Comparison of ENCODE assay signal across 8 cellular contexts in the genomic region with DNA sequence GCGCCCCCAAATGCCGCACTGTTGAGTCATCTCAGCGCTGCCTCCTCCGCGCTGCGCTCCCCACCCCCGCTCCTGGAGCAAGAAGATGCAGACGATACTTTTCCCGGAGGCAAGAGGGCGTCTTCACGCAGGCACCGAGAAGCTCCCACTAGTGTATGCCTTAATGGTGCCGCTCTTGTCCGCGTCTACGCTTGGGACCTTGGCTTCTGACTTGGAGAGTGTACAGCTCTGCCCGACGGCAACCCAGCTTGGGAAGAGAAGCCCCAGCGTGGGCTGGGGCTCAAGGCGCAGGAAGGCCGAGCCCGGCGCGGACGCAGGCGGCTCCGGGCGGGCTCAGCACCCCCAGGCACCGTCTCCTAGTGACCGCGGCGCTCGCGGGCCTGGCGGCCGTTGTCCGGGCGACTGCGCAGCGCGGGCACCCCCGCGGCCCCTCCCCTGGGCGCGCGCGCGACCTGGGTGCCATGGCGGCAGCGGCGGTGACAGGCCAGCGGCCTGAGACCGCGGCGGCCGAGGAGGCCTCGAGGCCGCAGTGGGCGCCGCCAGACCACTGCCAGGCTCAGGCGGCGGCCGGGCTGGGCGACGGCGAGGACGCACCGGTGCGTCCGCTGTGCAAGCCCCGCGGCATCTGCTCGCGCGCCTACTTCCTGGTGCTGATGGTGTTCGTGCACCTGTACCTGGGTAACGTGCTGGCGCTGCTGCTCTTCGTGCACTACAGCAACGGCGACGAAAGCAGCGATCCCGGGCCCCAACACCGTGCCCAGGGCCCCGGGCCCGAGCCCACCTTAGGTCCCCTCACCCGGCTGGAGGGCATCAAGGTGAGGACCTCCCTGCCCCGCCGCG. TPM values are rescaled to one million over a fixed set of nuclear protein-coding genes. Genes with fewer than 3 reads are reported as not detected.
DNase-seq lines count a peak whose midpoint lies in the region; ATAC-seq and TF ChIP-seq lines count a peak whose summit lies in the region.

A gene with protein sequence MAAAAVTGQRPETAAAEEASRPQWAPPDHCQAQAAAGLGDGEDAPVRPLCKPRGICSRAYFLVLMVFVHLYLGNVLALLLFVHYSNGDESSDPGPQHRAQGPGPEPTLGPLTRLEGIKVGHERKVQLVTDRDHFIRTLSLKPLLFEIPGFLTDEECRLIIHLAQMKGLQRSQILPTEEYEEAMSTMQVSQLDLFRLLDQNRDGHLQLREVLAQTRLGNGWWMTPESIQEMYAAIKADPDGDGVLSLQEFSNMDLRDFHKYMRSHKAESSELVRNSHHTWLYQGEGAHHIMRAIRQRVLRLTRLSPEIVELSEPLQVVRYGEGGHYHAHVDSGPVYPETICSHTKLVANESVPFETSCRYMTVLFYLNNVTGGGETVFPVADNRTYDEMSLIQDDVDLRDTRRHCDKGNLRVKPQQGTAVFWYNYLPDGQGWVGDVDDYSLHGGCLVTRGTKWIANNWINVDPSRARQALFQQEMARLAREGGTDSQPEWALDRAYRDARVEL (plus strand): TSS at position 446 of the 840 bp plus-strand sequence. CDS start 16 bp downstream, at position 462.

- no peaks in the 10 kb centered on the region for H3K27me3 ChIP-seq in kidney epithelial cell (ENCODE audit: control insufficient read depth, insufficient read depth, low read length)

- DNase-seq in NCI-H2227 treated with DMSO at 0.1 percent for 48 hours (lab: John Stamatoyannopoulos, UW): peak; percentile 51
- peak; percentile 67 to 75 for DNase-seq in activated CD4-positive, alpha-beta T cell treated with anti-CD3 and anti-CD28 coated beads for 24 hours (ENCODE audit: low read depth in 2 of 2)
- peak; percentile 0 to 72 for DNase-seq in cerebellar nuclear complex (lab: John Stamatoyannopoulos, UW)
- peak; percentile 65 for DNase-seq in kidney epithelial cell (ENCODE audit: low read depth)
- peak; percentile 60 to 77 for DNase-seq in stimulated activated CD4-positive, alpha-beta T cell treated with anti-CD3 and anti-CD28 coated beads, Interleukin-15, amount 100 ng/mL, for 48 hours (ENCODE audit: low read depth in 2 of 2)
- no peak for DNase-seq in HuH-7 (ENCODE audit: low spot score)

- H3K4me3 ChIP-seq in kidney epithelial cell (ENCODE audit: low read depth, low read length): peak within 1 kb of the TSS; percentile 94

- TF ChIP-seq CTCF in GM12874 (IDR thresholded peaks at IDR 0.05; ENCODE audit: insufficient read depth, low read depth, low read length) (peak; percentile 23; the same call in 1 of the 2 replicates), kidney epithelial cell (IDR thresholded peaks at IDR 0.05; ENCODE audit: insufficient read depth, low read length, poor library complexity, severe bottlenecking) (peak; percentile 43)

- ATAC-seq in HG02642 (IDR thresholded peaks at IDR 0.05; ENCODE audit: poor library complexity, unreplicated experiment): peak; percentile 52

- no peaks in the 10 kb centered on the region for H3K36me3 ChIP-seq in kidney epithelial cell (ENCODE audit: control insufficient read depth, insufficient read depth, low read length)

RNA-seq across cellular contexts. Expression of the gene that starts here (rescaled TPM):
- 29.0 and 43.2 TPM in 2 replicates for total RNA-seq in kidney epithelial cell
